In genomic region chr3:60090536-60090935, GRCh38 we compare ENCODE assay signal across 28 cellular contexts.
"Had no signal": no experiment of that assay in that cellular context is flagged by ENCODE, and none has a peak within 500 bp of the region (broad histone marks: within the 10 kb centered on the region; RNA-seq: fewer than 3 reads in every experiment).

No MANE protein-coding gene starts in this region.

- ATAC-seq: esophagus mucosa; left ventricle myocardium superior; lower lobe of right lung; natural killer cell treated with Interleukin-12 subunit alpha and Interleukin-12 subunit beta and Interleukin-15 and Interleukin-18, amount 100 ng/mL, for 72 hours; sciatic nerve; stimulated activated naive CD8-positive, alpha-beta T cell treated with anti-CD3 and anti-CD28 coated beads, Interleukin-15, amount 100 ng/mL, for 72 hours; upper lobe of right lung had no signal

- H3K36me3 Mint-ChIP-seq: neural progenitor cell had no signal

- H3K27ac ChIP-seq: colonic mucosa, epithelial cell of prostate, lower lobe of right lung, neural progenitor cell, prostate gland, right atrium auricular region, suprapubic skin, transverse colon, upper lobe of right lung, uterus had no signal

- H3K4me3 ChIP-seq: colonic mucosa, lower lobe of right lung, neural progenitor cell, prostate gland, right atrium auricular region, smooth muscle cell, suprapubic skin, transverse colon, upper lobe of right lung, uterus had no signal

- H3K36me3 ChIP-seq: colonic mucosa, lower lobe of right lung, neural progenitor cell, prostate gland, right atrium auricular region, suprapubic skin, transverse colon, upper lobe of right lung, uterus had no signal

- H3K27me3 ChIP-seq: colonic mucosa, neural progenitor cell, right atrium auricular region, suprapubic skin, transverse colon, upper lobe of right lung, uterus had no signal

- H3K9me3 ChIP-seq: colonic mucosa, lower lobe of right lung, prostate gland, right atrium auricular region, suprapubic skin, transverse colon, upper lobe of right lung, uterus had no signal

- DNase-seq: colonic mucosa; effector CD8-positive, alpha-beta T cell; endodermal cell; foreskin fibroblast; glutamatergic neuron; hypothalamus; immature natural killer cell; left ventricle myocardium superior; lower lobe of right lung; nucleus accumbens; stimulated activated CD4-positive, alpha-beta T cell treated with anti-CD3 and anti-CD28 coated beads, Interleukin-12 subunit alpha, Interleukin-12 subunit beta, amount 100 ng/mL, for 4 hours; stimulated activated CD4-positive, alpha-beta T cell treated with anti-CD3 and anti-CD28 coated beads, Interleukin-1b, Interleukin-23, amount 100 ng/mL, for 48 hours; stimulated activated CD4-positive, alpha-beta T cell treated with anti-CD3 and anti-CD28 coated beads, Interleukin-4, amount 100 ng/mL, for 1 hour; stimulated activated CD8-positive, alpha-beta memory T cell treated with anti-CD3 and anti-CD28 coated beads, Interleukin-4, amount 100 ng/mL, for 48 hours; stimulated activated naive CD8-positive, alpha-beta T cell treated with anti-CD3 and anti-CD28 coated beads, Interleukin-15, amount 100 ng/mL, for 72 hours; transverse colon; upper lobe of right lung; uterus had no signal

- H3K4me1 ChIP-seq: colonic mucosa, lower lobe of right lung, neural progenitor cell, prostate gland, right atrium auricular region, suprapubic skin, transverse colon, upper lobe of right lung, uterus had no signal

- H3K9ac ChIP-seq: neural progenitor cell had no signal

- H3K4me3 Mint-ChIP-seq: dendritic cell treated with granulocyte-macrophage colony-stimulating factor and Interleukin-4, amounts not matched to agents 40 ng/mL and 50 ng/mL, for 4 days; endodermal cell; immature natural killer cell; natural killer cell treated with Interleukin-12 subunit alpha and Interleukin-12 subunit beta and Interleukin-15 and Interleukin-18, amount 100 ng/mL, for 72 hours; neural progenitor cell; stimulated activated naive CD8-positive, alpha-beta T cell treated with anti-CD3 and anti-CD28 coated beads, Interleukin-15, amount 100 ng/mL, for 72 hours had no signal

- H3K27ac Mint-ChIP-seq: dendritic cell treated with granulocyte-macrophage colony-stimulating factor and Interleukin-4, amounts not matched to agents 40 ng/mL and 50 ng/mL, for 4 days; endodermal cell; natural killer cell treated with Interleukin-12 subunit alpha and Interleukin-12 subunit beta and Interleukin-15 and Interleukin-18, amount 100 ng/mL, for 72 hours; neural progenitor cell had no signal

- H3K27me3 Mint-ChIP-seq: stimulated activated naive CD8-positive, alpha-beta T cell treated with anti-CD3 and anti-CD28 coated beads, Interleukin-15, amount 100 ng/mL, for 72 hours had no signal

- H3K4me2 ChIP-seq: neural progenitor cell, smooth muscle cell had no signal

- H2AFZ ChIP-seq: neural progenitor cell had no signal
